In the genomic region with DNA sequence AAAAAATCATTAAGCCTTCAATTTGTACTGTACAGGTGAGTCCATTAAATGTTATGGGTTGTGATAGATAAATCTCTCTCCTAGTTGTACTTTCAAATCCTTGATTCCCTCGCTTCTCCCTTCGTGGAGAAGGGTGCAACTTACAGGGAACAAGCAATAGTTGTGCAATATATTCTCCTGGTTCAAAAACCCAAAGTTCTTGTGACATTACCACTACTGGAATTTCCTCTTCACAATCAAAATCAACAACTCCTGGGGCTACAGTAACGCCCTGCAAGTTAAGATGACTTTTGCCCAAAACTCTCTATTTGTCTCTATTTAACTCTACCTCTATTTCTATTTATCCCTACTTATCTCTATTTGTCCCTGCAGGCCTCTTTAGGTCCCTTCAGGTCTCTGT, we compare ENCODE assay signal across 14 cellular contexts. TPM values are rescaled to one million over a fixed set of nuclear protein-coding genes. Genes with fewer than 3 reads are reported as not detected.
A peak's percentile ranks its signal among the peaks of the same experiment; 100 is the strongest.
DNase-seq lines count a peak whose midpoint lies in the region; ATAC-seq and TF ChIP-seq lines count a peak whose summit lies in the region.
"Had no signal": no experiment of that assay in that cellular context is flagged by ENCODE, and none has a peak within 500 bp of the region (broad histone marks: within the 10 kb centered on the region; RNA-seq: fewer than 3 reads in every experiment).

No MANE protein-coding gene starts in this region.

- dilution Hi-C loops in IMR-90 (cut with HindIII; ENCODE audit: low sequenced_read_pairs, unreplicated experiment) = no loop called here

- H2AK5ac ChIP-seq in IMR-90 (ENCODE audit: low read depth, low read length) = no peak overlapping the region

- H4K8ac ChIP-seq in IMR-90 (ENCODE audit: low read depth in 2 of 2, low read length in 2 of 2) = no peak overlapping the region

- H3K4me3 ChIP-seq in IMR-90 (ENCODE audit: insufficient read depth, low read depth, low read length) (no peak overlapping the region), cardiac fibroblast (replicated peaks in 1 of 2; ENCODE audit: low read depth in 2 of 2, low read length in 2 of 2) (no peak overlapping the region), subcutaneous abdominal adipose tissue (ENCODE audit: low read depth in 1 of 5, low read length in 5 of 5) (no peak overlapping the region), breast epithelium (no peak overlapping the region)

- H4K91ac ChIP-seq in IMR-90 (ENCODE audit: insufficient read depth, low read depth, low read length) = no peak overlapping the region

- no peak overlapping the region for H2AK9ac ChIP-seq in IMR-90 (replicated peaks; ENCODE audit: low read depth, low read length, poor library complexity)

- H3K56ac ChIP-seq in IMR-90 (ENCODE audit: extremely low read depth, insufficient read depth, low read length) = no peak overlapping the region

- peaks cover 22% of the 10 kb centered on the region for H3K36me3 Mint-ChIP-seq in activated T-helper 17 cell treated with anti-CD3 and anti-CD28 coated beads, Interleukin-2, amount 50 U/mL, for 72 hours (ENCODE audit: low read depth)

- no peak overlapping the region for H2BK120ac ChIP-seq in IMR-90 (ENCODE audit: low read depth, low read length)

- TF ChIP-seq CTCF in IMR-90 (conservative IDR thresholded peaks at IDR 0.05; ENCODE audit: low read depth, low read length) = no peak
- TF ChIP-seq CTCF in cardiac fibroblast (IDR thresholded peaks at IDR 0.05; ENCODE audit: low read depth, low read length) = no peak
- TF ChIP-seq CTCF in breast epithelium (IDR thresholded peaks at IDR 0.05) = no peak

- no peak overlapping the region for H3K4ac ChIP-seq in IMR-90 (ENCODE audit: low read depth, low read length)

- H3K9me3 ChIP-seq in IMR-90 (ENCODE audit: control insufficient read depth, insufficient read depth, low read length) (no peaks in the 10 kb centered on the region), subcutaneous abdominal adipose tissue (ENCODE audit: control insufficient read depth in 5 of 5, low read length in 5 of 5) (no peaks in the 10 kb centered on the region), breast epithelium (no peaks in the 10 kb centered on the region)

- no peak overlapping the region for H3K4me2 ChIP-seq in IMR-90 (ENCODE audit: low read depth, low read length)

- H2BK15ac ChIP-seq in IMR-90 (ENCODE audit: low read depth, low read length) = no peak overlapping the region

- no peak for TF ChIP-seq RAD21 in IMR-90 (IDR thresholded peaks at IDR 0.05; ENCODE audit: low read length)

- H3K4me1 ChIP-seq in IMR-90 (ENCODE audit: control insufficient read depth, insufficient read depth, low read length) (no peaks in the 10 kb centered on the region), subcutaneous abdominal adipose tissue (ENCODE audit: control insufficient read depth in 5 of 5, insufficient read depth in 5 of 5, low read length in 5 of 5) (peaks cover 3 to 79% (median 26%) of the 10 kb centered on the region in 5 donors), breast epithelium (no peaks in the 10 kb centered on the region)

- no peaks in the 10 kb centered on the region for H4K20me1 ChIP-seq in IMR-90 (ENCODE audit: insufficient read depth, low read length)

- no TSS peak for BruUV-seq in IMR-90 (replicated peaks; lab: Mats Ljungman, UMichigan)

- 57% methylated on average over 1 of the region's 3 CpGs; no CpG with 5 or more reads in 1 of the 2 experiments for WGBS in IMR-90 (ENCODE audit: extremely low coverage in 2 of 2, insufficient read length in 1 of 2), 2 experiments

- no peak overlapping the region for H4K5ac ChIP-seq in IMR-90 (ENCODE audit: low read depth, low read length)

- H3K23ac ChIP-seq in IMR-90 (ENCODE audit: low read depth, low read length) = no peak overlapping the region

- H2AFZ ChIP-seq in IMR-90 (replicated peaks; ENCODE audit: low read length, poor library complexity) = no peak overlapping the region

- peaks cover 25% of the 10 kb centered on the region for H3K4me1 Mint-ChIP-seq in activated T-helper 17 cell treated with anti-CD3 and anti-CD28 coated beads, Interleukin-2, amount 50 U/mL, for 72 hours

- no peak overlapping the region for H3K4me3 Mint-ChIP-seq in activated T-helper 17 cell treated with anti-CD3 and anti-CD28 coated beads, Interleukin-2, amount 50 U/mL, for 72 hours
- H3K4me3 Mint-ChIP-seq: CD14-positive monocyte; CD8-positive, alpha-beta T cell; HFFc6 had no signal

- no peak overlapping the region for H2BK20ac ChIP-seq in IMR-90 (ENCODE audit: low read depth, low read length)

- no peaks in the 10 kb centered on the region for H3K27me3 ChIP-seq in IMR-90 (ENCODE audit: control insufficient read depth, insufficient read depth, low read length)
- H3K27me3 ChIP-seq in subcutaneous abdominal adipose tissue (ENCODE audit: control insufficient read depth in 5 of 5, insufficient read depth in 4 of 5, low read length in 5 of 5) = no peaks in the 10 kb centered on the region
- H3K27me3 ChIP-seq in breast epithelium = no peaks in the 10 kb centered on the region

- no peaks in the 10 kb centered on the region for H3K36me3 ChIP-seq in IMR-90 (ENCODE audit: control insufficient read depth, insufficient read depth, low read length)
- peaks cover 0 to 14% (median 6%) of the 10 kb centered on the region in 5 donors for H3K36me3 ChIP-seq in subcutaneous abdominal adipose tissue (ENCODE audit: control insufficient read depth in 5 of 5, insufficient read depth in 5 of 5, low read length in 5 of 5)
- no peaks in the 10 kb centered on the region for H3K36me3 ChIP-seq in breast epithelium

- DNase-seq in IMR-90 (no peak), cardiac fibroblast (ENCODE audit: low read depth in 2 of 2) (peak; percentile 33), left lobe of liver (ENCODE audit: low spot score) (no peak), breast epithelium (ENCODE audit: low spot score in 2 of 2) (no peak)
- DNase-seq: CD8-positive, alpha-beta T cell; COR-L47; DND-41; GF-D8; HCEC 1CT; HFFc6 had no signal

- no peak overlapping the region for H3K18ac ChIP-seq in IMR-90 (ENCODE audit: low read depth, low read length)

- no peak overlapping the region for H3K27ac Mint-ChIP-seq in activated T-helper 17 cell treated with anti-CD3 and anti-CD28 coated beads, Interleukin-2, amount 50 U/mL, for 72 hours
- H3K27ac Mint-ChIP-seq: CD8-positive, alpha-beta T cell; HFFc6 had no signal

- ATAC-seq in IMR-90 (ENCODE audit: low read depth) (no peak), left lobe of liver (peak; percentile 45)
- no peak for ATAC-seq in activated T-helper 17 cell treated with anti-CD3 and anti-CD28 coated beads, Interleukin-2, amount 50 U/mL, for 72 hours (replicated peaks)
- ATAC-seq in activated CD4-positive, CD25-positive, alpha-beta regulatory T cell treated with anti-CD3 and anti-CD28 coated beads, Interleukin-2, amount 50 U/mL, for 24 hours = no peak
- ATAC-seq: CD8-positive, alpha-beta T cell had no signal

- H2BK5ac ChIP-seq in IMR-90 (ENCODE audit: low read depth, low read length, poor library complexity, severe bottlenecking) = no peak overlapping the region

- CTCF ChIA-PET in IMR-90 (lab: Yijun Ruan, JAX) = no interaction called here

- H3K14ac ChIP-seq in IMR-90 (replicated peaks; ENCODE audit: low read depth, low read length) = no peak overlapping the region

- no peaks in the 10 kb centered on the region for H3K9me3 Mint-ChIP-seq in activated T-helper 17 cell treated with anti-CD3 and anti-CD28 coated beads, Interleukin-2, amount 50 U/mL, for 72 hours
- H3K9me3 Mint-ChIP-seq: CD14-positive monocyte; CD8-positive, alpha-beta T cell; HFFc6 had no signal

- H3K9ac ChIP-seq in IMR-90 (ENCODE audit: low read depth, low read length) (no peak overlapping the region), subcutaneous abdominal adipose tissue (ENCODE audit: low read length in 5 of 5) (no peak overlapping the region)

- H3K27ac ChIP-seq in IMR-90 (ENCODE audit: insufficient read depth, low read length) (no peak overlapping the region), subcutaneous abdominal adipose tissue (ENCODE audit: low read depth, low read length) (peak overlapping the region; percentile 84), breast epithelium (no peak overlapping the region)

- H3K27me3 Mint-ChIP-seq in activated T-helper 17 cell treated with anti-CD3 and anti-CD28 coated beads, Interleukin-2, amount 50 U/mL, for 72 hours = no peaks in the 10 kb centered on the region

- POLR2A ChIA-PET in IMR-90 (lab: Charles Lee; ENCODE audit: unreplicated experiment) = no interaction called here

- H3K79me1 ChIP-seq in IMR-90 (ENCODE audit: low read depth in 1 of 2, low read length in 2 of 2) = no peaks in the 10 kb centered on the region; a peak in 1 of 4 replicates

- H3K9me1 ChIP-seq in IMR-90 (ENCODE audit: insufficient read depth, low read length) = no peaks in the 10 kb centered on the region

- TF ChIP-seq POLR2A in IMR-90 (IDR thresholded peaks at IDR 0.05; ENCODE audit: low read depth, low read length) = no peak
- TF ChIP-seq POLR2A in breast epithelium (IDR thresholded peaks at IDR 0.05) = no peak

- in situ Hi-C loops in IMR-90 (cut with MboI; ENCODE audit: low sequenced_read_pairs) = no loop called here

- intact Hi-C loops in IMR-90 (cut with micrococcal nuclease) = no loop called here
- intact Hi-C loops in breast epithelium (cut with DNase I; ENCODE audit: low total_unique reads) = no loop called here

RNA-seq across cellular contexts. Expression of gene PECR, which starts 10.2 kb away (rescaled TPM):
- total RNA-seq in IMR-90 (2012; rRNA removed) (13.3 and 17.7 TPM in 2 replicates), left lobe of liver (95.5 TPM), breast epithelium (10 to 100 TPM in 2 of 3 donors, 1 to 10 TPM in 1; 6.3 to 62.7 (median 10.2) TPM)
- polyA plus RNA-seq in IMR-90 (2012; rRNA removed) = 11.4 and 12.8 TPM in 2 replicates
- polyA plus RNA-seq in IMR-90 (2012; cell fraction: cytosol; rRNA removed) = 2.6 and 5.5 TPM in 2 replicates
- polyA plus RNA-seq in IMR-90 (2012; cell fraction: nucleus; rRNA removed; ENCODE audit: low replicate concordance) = 2.3 and 5.3 TPM in 2 replicates
- 10 to 100 TPM; 27.7 to 27.8 TPM for total RNA-seq in activated T-helper 17 cell treated with anti-CD3 and anti-CD28 coated beads, Interleukin-2, amount 50 U/mL, for 72 hours

RNA-seq across cellular contexts. Expression of gene TMEM169, which starts 10.3 kb away (rescaled TPM):
- 0.54 and 0.83 TPM in 2 replicates for total RNA-seq in IMR-90 (2012; rRNA removed)
- polyA plus RNA-seq in IMR-90 (2012; rRNA removed) = 0.15 and 0.17 TPM in 2 replicates
- 0.05 and 0.13 TPM in 2 replicates for polyA plus RNA-seq in IMR-90 (2012; cell fraction: cytosol; rRNA removed)
- 0.18 and 0.20 TPM in 2 replicates for polyA plus RNA-seq in IMR-90 (2012; cell fraction: nucleus; rRNA removed; ENCODE audit: low replicate concordance)
- total RNA-seq in left lobe of liver = 1.5 TPM
- total RNA-seq in breast epithelium = 1 to 10 TPM in 1 of 3 donors, under 1 TPM in 1, not detected in 1; 0.29 to 1.3 TPM
- total RNA-seq in activated T-helper 17 cell treated with anti-CD3 and anti-CD28 coated beads, Interleukin-2, amount 50 U/mL, for 72 hours = 1 to 10 TPM; 1.4 to 1.5 TPM
- total RNA-seq: CD8-positive, alpha-beta T cell had no signal

RNA-seq across cellular contexts. Expression of gene XRCC5, which starts 37.7 kb away (rescaled TPM):
- total RNA-seq in IMR-90 (2012; rRNA removed) = 352 and 509 TPM in 2 replicates
- 144 and 156 TPM in 2 replicates for polyA plus RNA-seq in IMR-90 (2012; rRNA removed)
- polyA plus RNA-seq in IMR-90 (2012; cell fraction: cytosol; rRNA removed) = 103 and 426 TPM in 2 replicates
- polyA plus RNA-seq in IMR-90 (2012; cell fraction: nucleus; rRNA removed; ENCODE audit: low replicate concordance) = 65.1 and 146 TPM in 2 replicates
- total RNA-seq in left lobe of liver = 101 TPM
- total RNA-seq in breast epithelium = 100 to 1,000 TPM; 134 to 227 (median 188) TPM
- total RNA-seq in activated T-helper 17 cell treated with anti-CD3 and anti-CD28 coated beads, Interleukin-2, amount 50 U/mL, for 72 hours = 100 to 1,000 TPM; 391 to 617 TPM

RNA-seq across cellular contexts. Expression of gene MREG, which starts 58.1 kb away (rescaled TPM):
- total RNA-seq in IMR-90 (2012; rRNA removed) = 1.7 and 1.8 TPM in 2 replicates
- polyA plus RNA-seq in IMR-90 (2012; rRNA removed) = 1.0 and 1.1 TPM in 2 replicates
- polyA plus RNA-seq in IMR-90 (2012; cell fraction: cytosol; rRNA removed) = 0.34 and 0.43 TPM in 2 replicates
- 0.20 and 1.4 TPM in 2 replicates for polyA plus RNA-seq in IMR-90 (2012; cell fraction: nucleus; rRNA removed; ENCODE audit: low replicate concordance)
- 6.2 TPM for total RNA-seq in left lobe of liver
- 10 to 100 TPM in 2 of 3 donors, 1 to 10 TPM in 1; 3.8 to 30.1 (median 16.1) TPM for total RNA-seq in breast epithelium
- total RNA-seq in activated T-helper 17 cell treated with anti-CD3 and anti-CD28 coated beads, Interleukin-2, amount 50 U/mL, for 72 hours = 10 to 100 TPM in 1 of 2 donors, 1 to 10 TPM in 1; 7.5 to 22.0 TPM

Comparison
In these comparisons a context has a peak if more than half of its experiments do, and no peak if none do; other contexts are left out.
1. DNase-seq: peak in cardiac fibroblast (2 of 2); none in IMR-90 (single experiment), left lobe of liver (single experiment) and breast epithelium (0 of 2).